In the genomic region with DNA sequence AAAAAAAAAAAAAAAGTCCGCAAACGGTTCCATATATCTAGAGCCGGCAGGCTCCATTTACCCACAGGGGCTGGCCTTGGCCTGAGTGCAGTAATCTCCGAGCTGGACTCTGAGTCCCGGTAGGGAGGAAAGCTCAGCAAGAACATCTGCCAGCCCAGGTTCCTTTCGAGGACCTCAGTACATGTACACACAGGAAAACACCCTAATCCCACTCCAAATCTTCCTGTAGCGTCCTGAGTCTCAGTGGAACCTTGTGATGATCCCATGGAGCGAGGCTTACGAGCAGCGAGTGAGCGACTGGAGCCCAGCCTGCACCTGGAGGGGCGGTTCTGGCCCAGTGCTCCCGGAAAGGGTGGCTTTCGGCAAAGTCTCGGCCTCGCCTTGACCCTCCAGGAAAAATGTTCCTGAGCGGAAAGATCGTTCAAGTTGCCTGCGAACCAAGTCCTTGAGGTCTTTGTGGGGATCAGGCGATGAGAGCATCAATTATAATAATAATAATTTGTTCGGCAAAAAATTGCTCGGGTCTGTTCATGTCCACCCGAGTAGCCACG, we compare ENCODE assay signal across 9 cellular contexts. TPM values are rescaled to one million over a fixed set of nuclear protein-coding genes. Genes with fewer than 3 reads are reported as not detected.
DNase-seq lines count a peak whose midpoint lies in the region; ATAC-seq and TF ChIP-seq lines count a peak whose summit lies in the region.
"Had no signal": no experiment of that assay in that cellular context is flagged by ENCODE, and none has a peak within 500 bp of the region (broad histone marks: within the 10 kb centered on the region; RNA-seq: fewer than 3 reads in every experiment).

No MANE protein-coding gene starts in this region.

- H3K9me3 ChIP-seq in HAP-1 (no peaks in the 10 kb centered on the region), iPS-18c (ENCODE audit: control insufficient read depth, insufficient read depth, low read length) (no peaks in the 10 kb centered on the region), sigmoid colon (peaks cover 0 to 11% (median 0%) of the 10 kb centered on the region in 4 donors)

- peaks cover 17% of the 10 kb centered on the region for H3K9me3 Mint-ChIP-seq in activated CD8-positive, alpha-beta T cell treated with anti-CD3 and anti-CD28 coated beads for 36 hours

- H3K36me3 ChIP-seq in HAP-1 (replicated peaks) (no peaks in the 10 kb centered on the region), sigmoid colon (no peaks in the 10 kb centered on the region)

- ATAC-seq in activated CD8-positive, alpha-beta T cell treated with anti-CD3 and anti-CD28 coated beads for 36 hours, result no peak
- no peak for ATAC-seq in Right ventricle myocardium superior (ENCODE audit: poor library complexity)

- peaks cover 5% of the 10 kb centered on the region for H3K4me1 Mint-ChIP-seq in activated CD8-positive, alpha-beta T cell treated with anti-CD3 and anti-CD28 coated beads for 36 hours (ENCODE audit: low read depth)

- H3K27ac Mint-ChIP-seq in activated CD8-positive, alpha-beta T cell treated with anti-CD3 and anti-CD28 coated beads for 36 hours, result no peak overlapping the region

- H3K27me3 ChIP-seq in HAP-1 (ENCODE audit: low read depth) (no peaks in the 10 kb centered on the region), sigmoid colon (peaks cover 21 to 99% (median 90%) of the 10 kb centered on the region in 3 donors)

- H3K27ac ChIP-seq in sigmoid colon, result no peak overlapping the region

- H3K4me1 ChIP-seq in HAP-1, result peaks cover 1% of the 10 kb centered on the region; the same call in 1 of the 2 replicates
- H3K4me1 ChIP-seq in sigmoid colon, result peaks cover 0 to 7% (median 0%) of the 10 kb centered on the region in 4 donors

- intact Hi-C loops in activated CD8-positive, alpha-beta T cell treated with anti-CD3 and anti-CD28 coated beads for 36 hours (cut with micrococcal nuclease), result no loop called here
- intact Hi-C loops in sigmoid colon (cut with DNase I) (no loop called here), Right ventricle myocardium superior (cut with DNase I) (no loop called here)

- peak overlapping the region; percentile 24 for H3K4me3 ChIP-seq in AG09309 (ENCODE audit: control insufficient read depth, low read depth, low read length)
- H3K4me3 ChIP-seq in HAP-1, result peak overlapping the region; percentile 41
- H3K4me3 ChIP-seq in iPS-18c (ENCODE audit: insufficient read depth, low read depth, low read length), result peak overlapping the region; percentile 74
- no peak overlapping the region for H3K4me3 ChIP-seq in sigmoid colon

- peaks cover 61% of the 10 kb centered on the region for H3K27me3 Mint-ChIP-seq in activated CD8-positive, alpha-beta T cell treated with anti-CD3 and anti-CD28 coated beads for 36 hours

- CTCF ChIA-PET in activated CD8-positive, alpha-beta T cell treated with anti-CD3 and anti-CD28 coated beads for 36 hours (lab: Charles Lee), result no interaction called here

- POLR2A ChIA-PET in activated CD8-positive, alpha-beta T cell treated with anti-CD3 and anti-CD28 coated beads for 36 hours (lab: Charles Lee), result no interaction called here

- in situ Hi-C loops in HAP-1 (cut with MboI; ENCODE audit: low sequenced_read_pairs), result no loop called here

- H3K36me3 Mint-ChIP-seq in activated CD8-positive, alpha-beta T cell treated with anti-CD3 and anti-CD28 coated beads for 36 hours (ENCODE audit: low read depth), result peaks cover 12% of the 10 kb centered on the region

- H3K4me3 Mint-ChIP-seq in activated CD8-positive, alpha-beta T cell treated with anti-CD3 and anti-CD28 coated beads for 36 hours, result peak overlapping the region; percentile 65

- 6 to 16% methylated on average over 24 of the region's 24 CpGs for whole genome bisulfite sequencing in sigmoid colon, 2 donors

- no peak for TF ChIP-seq POLR2A in sigmoid colon (IDR thresholded peaks at IDR 0.05)

- DNase-seq in AG09309 (ENCODE audit: low read depth) (no peak), HAP-1 (ENCODE audit: low spot score in 2 of 2) (no peak), NCI-H2227 (lab: John Stamatoyannopoulos, UW; ENCODE audit: unreplicated experiment) (no peak), sigmoid colon (no peak), hypothalamus (lab: John Stamatoyannopoulos, UW) (no peak), Right ventricle myocardium superior (no peak)
- no peak for DNase-seq in activated CD8-positive, alpha-beta T cell treated with anti-CD3 and anti-CD28 coated beads for 36 hours
- DNase-seq: effector CD8-positive, alpha-beta T cell had no signal

- no peak for TF ChIP-seq CTCF in AG09309 (IDR thresholded peaks at IDR 0.05; ENCODE audit: control insufficient read depth, insufficient read depth, low read depth, low read length, missing control alignments)
- no peak for TF ChIP-seq CTCF in activated CD8-positive, alpha-beta T cell treated with anti-CD3 and anti-CD28 coated beads for 36 hours (IDR thresholded peaks at IDR 0.05)
- no peak for TF ChIP-seq CTCF in sigmoid colon (IDR thresholded peaks at IDR 0.05)

- TF ChIP-seq EP300 in sigmoid colon (IDR thresholded peaks at IDR 0.05), result no peak

RNA-seq across cellular contexts. Expression of a gene that starts 32.1 kb away (rescaled TPM):
- 1 to 10 TPM in 1 of 2 experiments, under 1 TPM in 1; 0.65 to 1.9 TPM for total RNA-seq in activated CD8-positive, alpha-beta T cell treated with anti-CD3 and anti-CD28 coated beads for 36 hours
- total RNA-seq in sigmoid colon, result not detected
- polyA plus RNA-seq in sigmoid colon, result 10 to 100 TPM; 13.3 to 28.7 (median 27.0) TPM
- not detected for total RNA-seq in Right ventricle myocardium superior

RNA-seq across cellular contexts. Expression of a gene that starts 32.5 kb away (rescaled TPM):
- not detected for total RNA-seq in activated CD8-positive, alpha-beta T cell treated with anti-CD3 and anti-CD28 coated beads for 36 hours
- total RNA-seq in sigmoid colon, result not detected
- polyA plus RNA-seq in sigmoid colon, result not detected
- not detected for total RNA-seq in Right ventricle myocardium superior

Comparison
In these comparisons a context has a peak if more than half of its experiments do, and no peak if none do; other contexts are left out.
1. H3K4me3 ChIP-seq: peak in AG09309 (single experiment), HAP-1 (single experiment) and iPS-18c (single experiment); none in sigmoid colon (0 of 4).